ENCODE assay signal across 34 cellular contexts in the genomic region with DNA sequence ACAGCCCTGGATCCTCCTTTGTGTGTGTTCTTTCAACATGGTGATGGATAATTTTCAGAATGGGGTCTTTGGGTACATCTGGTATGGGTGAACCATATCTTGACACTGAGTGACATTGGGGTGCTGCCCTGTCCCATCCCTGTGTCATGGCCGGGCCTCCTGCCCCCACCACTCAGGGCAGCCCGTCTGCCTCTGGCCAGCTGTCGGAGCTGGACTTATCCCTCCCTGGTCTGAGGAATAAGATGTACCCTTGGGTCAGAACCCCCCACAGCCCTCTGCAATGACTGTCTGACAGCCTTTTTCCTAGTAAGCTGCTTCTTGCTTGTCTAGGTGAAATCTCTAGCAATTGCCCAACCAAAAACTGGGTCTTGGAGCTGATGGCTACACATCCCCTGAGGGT.
"Had no signal": no experiment of that assay in that cellular context is flagged by ENCODE, and none has a peak within 500 bp of the region (broad histone marks: within the 10 kb centered on the region; RNA-seq: fewer than 3 reads in every experiment).

No MANE protein-coding gene starts in this region.

- H3K4me1 ChIP-seq: breast epithelium had no signal

- H3K4me1 Mint-ChIP-seq: activated B cell treated with CpG ODN at 0.5 μM for 24 hours; activated CD8-positive, alpha-beta memory T cell treated with anti-CD3 and anti-CD28 coated beads, Interleukin-2, amount 10 ng/mL, durations not matched to agents 7 days and 5 days; activated T-helper 17 cell treated with anti-CD3 and anti-CD28 coated beads, Interleukin-2, amount 50 U/mL, for 72 hours; central memory CD8-positive, alpha-beta T cell; T-helper 17 cell had no signal

- H3K4me3 Mint-ChIP-seq: activated B cell treated with CpG ODN at 0.5 μM for 24 hours; activated CD8-positive, alpha-beta memory T cell treated with anti-CD3 and anti-CD28 coated beads, Interleukin-2, amount 10 ng/mL, durations not matched to agents 7 days and 5 days; activated CD8-positive, alpha-beta T cell treated with anti-CD3 and anti-CD28 coated beads, Interleukin-2, amount 10 ng/mL, durations not matched to agents 7 days and 5 days; activated naive CD4-positive, alpha-beta T cell treated with anti-CD3 and anti-CD28 coated beads for 36 hours; activated naive CD8-positive, alpha-beta T cell treated with anti-CD3 and anti-CD28 coated beads, Interleukin-2, amount 10 ng/mL, durations not matched to agents 7 days and 5 days; activated T-cell treated with anti-CD3 and anti-CD28 coated beads, Interleukin-2, amount 50 U/mL, for 4 hours; activated T-helper 17 cell treated with anti-CD3 and anti-CD28 coated beads, Interleukin-2, amount 50 U/mL, for 72 hours; brain; central memory CD8-positive, alpha-beta T cell; dendritic cell treated with granulocyte-macrophage colony-stimulating factor and Interleukin-4, amounts not matched to agents 40 ng/mL and 50 ng/mL, for 4 days; endodermal cell; T-helper 17 cell; T-helper 2 cell treated with Interferon-gamma antibody and Interleukin-4, amounts not matched to agents 5 μg/mL and 100 μg/mL, for 36 hours had no signal

- H3K27me3 ChIP-seq: ascending aorta, breast epithelium, cardiac muscle cell, dorsolateral prefrontal cortex, esophagus muscularis mucosa, gastrocnemius medialis, heart left ventricle had no signal

- H3K9me3 Mint-ChIP-seq: activated B cell treated with CpG ODN at 0.5 μM for 24 hours; activated naive CD4-positive, alpha-beta T cell treated with anti-CD3 and anti-CD28 coated beads for 36 hours; activated naive CD4-positive, alpha-beta T cell treated with anti-CD3 and anti-CD28 coated beads, Interleukin-2, amount 50 U/mL, for 72 hours; activated naive CD8-positive, alpha-beta T cell treated with anti-CD3 and anti-CD28 coated beads, Interleukin-2, amount 10 ng/mL, durations not matched to agents 7 days and 5 days; activated T-cell treated with anti-CD3 and anti-CD28 coated beads, Interleukin-2, amount 50 U/mL, for 4 hours; activated T-helper 17 cell treated with anti-CD3 and anti-CD28 coated beads, Interleukin-2, amount 50 U/mL, for 72 hours; central memory CD8-positive, alpha-beta T cell; dendritic cell treated with granulocyte-macrophage colony-stimulating factor and Interleukin-4, amounts not matched to agents 40 ng/mL and 50 ng/mL, for 4 days; endodermal cell; T-helper 2 cell treated with Interferon-gamma antibody and Interleukin-4, amounts not matched to agents 5 μg/mL and 100 μg/mL, for 36 hours had no signal

- H3K27ac Mint-ChIP-seq: activated B cell treated with CpG ODN at 0.5 μM for 24 hours; activated CD8-positive, alpha-beta memory T cell treated with anti-CD3 and anti-CD28 coated beads, Interleukin-2, amount 10 ng/mL, durations not matched to agents 7 days and 5 days; activated CD8-positive, alpha-beta T cell treated with anti-CD3 and anti-CD28 coated beads, Interleukin-2, amount 10 ng/mL, durations not matched to agents 7 days and 5 days; activated naive CD4-positive, alpha-beta T cell treated with anti-CD3 and anti-CD28 coated beads for 36 hours; activated naive CD4-positive, alpha-beta T cell treated with anti-CD3 and anti-CD28 coated beads, Interleukin-2, amount 50 U/mL, for 72 hours; activated naive CD8-positive, alpha-beta T cell treated with anti-CD3 and anti-CD28 coated beads, Interleukin-2, amount 10 ng/mL, durations not matched to agents 7 days and 5 days; activated T-helper 17 cell treated with anti-CD3 and anti-CD28 coated beads, Interleukin-2, amount 50 U/mL, for 72 hours; dendritic cell treated with granulocyte-macrophage colony-stimulating factor and Interleukin-4, amounts not matched to agents 40 ng/mL and 50 ng/mL, for 4 days; endodermal cell; T-helper 17 cell; T-helper 2 cell treated with Interferon-gamma antibody and Interleukin-4, amounts not matched to agents 5 μg/mL and 100 μg/mL, for 36 hours had no signal

- H3K27ac ChIP-seq: ascending aorta, breast epithelium, cardiac muscle cell, coronary artery, esophagus muscularis mucosa, foreskin keratinocyte, gastrocnemius medialis, heart left ventricle, WERI-Rb-1 had no signal

- H3K36me3 ChIP-seq: ascending aorta, breast epithelium, cardiac muscle cell, esophagus muscularis mucosa, gastrocnemius medialis, heart left ventricle, WERI-Rb-1 had no signal

- H3K9me3 ChIP-seq: ascending aorta, breast epithelium, esophagus muscularis mucosa, gastrocnemius medialis, heart left ventricle had no signal

- ATAC-seq: activated CD4-positive, CD25-positive, alpha-beta regulatory T cell treated with anti-CD3 and anti-CD28 coated beads, Interleukin-2, amount 50 U/mL, for 24 hours; activated CD8-positive, alpha-beta memory T cell treated with anti-CD3 and anti-CD28 coated beads, Interleukin-2, amount 10 ng/mL, durations not matched to agents 7 days and 5 days; activated CD8-positive, alpha-beta T cell treated with anti-CD3 and anti-CD28 coated beads, Interleukin-2, amount 10 ng/mL, durations not matched to agents 7 days and 5 days; activated naive CD4-positive, alpha-beta T cell treated with anti-CD3 and anti-CD28 coated beads, Interleukin-2, amount 50 U/mL, for 72 hours; activated T-cell treated with anti-CD3 and anti-CD28 coated beads, Interleukin-2, amount 50 U/mL, for 4 hours; activated T-helper 17 cell treated with anti-CD3 and anti-CD28 coated beads, Interleukin-2, amount 50 U/mL, for 72 hours; foreskin keratinocyte; gastrocnemius medialis; heart left ventricle; T-helper 17 cell had no signal

- H3K36me3 Mint-ChIP-seq: activated CD8-positive, alpha-beta memory T cell treated with anti-CD3 and anti-CD28 coated beads, Interleukin-2, amount 10 ng/mL, durations not matched to agents 7 days and 5 days; activated naive CD4-positive, alpha-beta T cell treated with anti-CD3 and anti-CD28 coated beads, Interleukin-2, amount 50 U/mL, for 72 hours; activated naive CD8-positive, alpha-beta T cell treated with anti-CD3 and anti-CD28 coated beads, Interleukin-2, amount 10 ng/mL, durations not matched to agents 7 days and 5 days; brain had no signal

- DNase-seq: activated B cell treated with CpG ODN at 0.5 μM for 24 hours; activated CD4-positive, alpha-beta T cell treated with anti-CD3 and anti-CD28 coated beads for 48 hours; activated CD4-positive, alpha-beta T cell treated with anti-CD3 and anti-CD28 coated beads, Interleukin-2, amount 50 U/mL, for 1 hour; activated CD4-positive, alpha-beta T cell treated with anti-CD3 and anti-CD28 coated beads, Interleukin-2, amount 50 U/mL, for 48 hours; activated CD8-positive, alpha-beta memory T cell treated with anti-CD3 and anti-CD28 coated beads, Interleukin-2, amount 10 ng/mL, durations not matched to agents 7 days and 5 days; activated CD8-positive, alpha-beta memory T cell treated with anti-CD3 and anti-CD28 coated beads, Interleukin-2, amount 50 U/mL, for 4 hours; activated CD8-positive, alpha-beta T cell treated with anti-CD3 and anti-CD28 coated beads, Interleukin-2, amount 10 ng/mL, durations not matched to agents 7 days and 5 days; activated effector memory CD4-positive, alpha-beta T cell treated with Interleukin-2 at 50 U/mL for 16 hours; activated gamma-delta T cell treated with Interleukin-2 at 50 U/mL for 16 hours; activated naive CD4-positive, alpha-beta T cell treated with anti-CD3 and anti-CD28 coated beads for 36 hours; activated naive CD8-positive, alpha-beta T cell treated with anti-CD3 and anti-CD28 coated beads, Interleukin-2, amount 10 ng/mL, durations not matched to agents 7 days and 5 days; activated T-cell treated with anti-CD3 and anti-CD28 coated beads, Interleukin-2, amount 50 U/mL, for 4 hours; dorsolateral prefrontal cortex; effector memory CD4-positive, alpha-beta T cell; endodermal cell; foreskin keratinocyte; gastrocnemius medialis; T-helper 1 cell; T-helper 17 cell; T1000; WERI-Rb-1 had no signal

- H3K4me3 ChIP-seq: ascending aorta, breast epithelium, cardiac muscle cell, coronary artery, esophagus muscularis mucosa, gastrocnemius medialis, heart left ventricle had no signal
